In the genomic region with DNA sequence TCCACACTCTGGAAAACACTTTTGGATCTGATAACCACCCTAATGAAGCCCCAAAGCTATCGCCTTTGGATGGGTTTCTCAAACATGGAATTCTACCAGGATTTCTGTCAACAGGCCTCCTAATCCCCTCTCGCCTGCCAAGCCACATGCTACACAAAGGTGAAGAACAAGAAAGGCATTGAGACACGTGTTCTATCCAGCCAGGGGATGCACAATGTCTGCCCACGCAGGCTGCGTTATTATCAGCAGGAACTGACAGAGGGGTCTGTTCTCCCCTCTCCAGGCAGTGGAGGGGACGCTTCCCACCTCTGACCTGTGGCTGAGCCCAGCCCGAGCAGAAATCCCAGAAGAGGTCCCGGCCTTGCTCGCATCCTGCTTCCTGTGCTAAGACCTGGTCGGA, we compare ENCODE assay signal across 2 cellular contexts.
TF ChIP-seq lines count a peak whose summit lies in the region.

No MANE protein-coding gene starts in this region.

TF ChIP-seq in IMR-90, 13 proteins besides CTCF, POLR2A, EP300 and RAD21:
- TF ChIP-seq MAFK (IDR thresholded peaks at IDR 0.05; ENCODE audit: low read depth, low read length) (no peak), CHD1 (IDR thresholded peaks at IDR 0.05; ENCODE audit: low read depth, low read length) (no peak), NFE2L2 (IDR thresholded peaks at IDR 0.05; ENCODE audit: low read depth, low read length) (no peak), BHLHE40 (IDR thresholded peaks at IDR 0.05; ENCODE audit: low read depth, low read length) (no peak), MAZ (IDR thresholded peaks at IDR 0.05; ENCODE audit: borderline replicate concordance, low read depth, low read length) (no peak), MXI1 (IDR thresholded peaks at IDR 0.05; ENCODE audit: borderline replicate concordance, low read depth, low read length) (no peak), CEBPB (IDR thresholded peaks at IDR 0.05; ENCODE audit: low read depth, low read length) (no peak), RCOR1 (IDR thresholded peaks at IDR 0.05; ENCODE audit: insufficient replicate concordance, low read length) (no peak)
- TF ChIP-seq, protein P1, sequence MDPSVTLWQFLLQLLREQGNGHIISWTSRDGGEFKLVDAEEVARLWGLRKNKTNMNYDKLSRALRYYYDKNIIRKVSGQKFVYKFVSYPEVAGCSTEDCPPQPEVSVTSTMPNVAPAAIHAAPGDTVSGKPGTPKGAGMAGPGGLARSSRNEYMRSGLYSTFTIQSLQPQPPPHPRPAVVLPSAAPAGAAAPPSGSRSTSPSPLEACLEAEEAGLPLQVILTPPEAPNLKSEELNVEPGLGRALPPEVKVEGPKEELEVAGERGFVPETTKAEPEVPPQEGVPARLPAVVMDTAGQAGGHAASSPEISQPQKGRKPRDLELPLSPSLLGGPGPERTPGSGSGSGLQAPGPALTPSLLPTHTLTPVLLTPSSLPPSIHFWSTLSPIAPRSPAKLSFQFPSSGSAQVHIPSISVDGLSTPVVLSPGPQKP (IDR thresholded peaks at IDR 0.05; ENCODE audit: borderline replicate concordance, low read depth, low read length), result no peak
TF ChIP-seq in IMR-90: peak in this region for 0.

TF ChIP-seq in K562, 482 proteins besides CTCF, POLR2A, EP300 and RAD21:
- TF ChIP-seq SUPT5H (IDR thresholded peaks at IDR 0.05) (no peak), OTX1 (CRISPR knock-in tag; IDR thresholded peaks at IDR 0.05) (no peak), CSDE1 (IDR thresholded peaks at IDR 0.05) (no peak), ESRRA (IDR thresholded peaks at IDR 0.05; ENCODE audit: borderline replicate concordance, low read depth) (no peak), ZNF699 (CRISPR knock-in tag; IDR thresholded peaks at IDR 0.05; ENCODE audit: insufficient replicate concordance) (no peak), TAF1 (IDR thresholded peaks at IDR 0.05; ENCODE audit: control insufficient read depth, extremely low read depth, insufficient read depth, low read length, severe bottlenecking) (no peak), NCOA4 (IDR thresholded peaks at IDR 0.05; ENCODE audit: partially characterized antibody) (no peak), TAF9B (IDR thresholded peaks at IDR 0.05; ENCODE audit: partially characterized antibody) (no peak), ZNF24 (IDR thresholded peaks at IDR 0.05) (no peak), YBX1 (IDR thresholded peaks at IDR 0.05) (no peak), ZNF431 (CRISPR knock-in tag; IDR thresholded peaks at IDR 0.05) (no peak), SIN3A (IDR thresholded peaks at IDR 0.05; ENCODE audit: borderline replicate concordance in 2 of 2, control insufficient read depth in 1 of 2, low read depth in 2 of 2, low read length in 2 of 2) (no peak), SMC3 (conservative IDR thresholded peaks at IDR 0.05; ENCODE audit: insufficient read depth, low read depth, low read length) (no peak), CHD4 (IDR thresholded peaks at IDR 0.05; ENCODE audit: insufficient read depth, insufficient replicate concordance, low read depth, low read length, poor library complexity, severe bottlenecking) (no peak), GATA2 (CRISPR knock-in tag; IDR thresholded peaks at IDR 0.05) (no peak), CCAR2 (IDR thresholded peaks at IDR 0.05; ENCODE audit: low read depth, low read length) (no peak)
